ENCODE assay signal across 1 cellular context in the genomic region with DNA sequence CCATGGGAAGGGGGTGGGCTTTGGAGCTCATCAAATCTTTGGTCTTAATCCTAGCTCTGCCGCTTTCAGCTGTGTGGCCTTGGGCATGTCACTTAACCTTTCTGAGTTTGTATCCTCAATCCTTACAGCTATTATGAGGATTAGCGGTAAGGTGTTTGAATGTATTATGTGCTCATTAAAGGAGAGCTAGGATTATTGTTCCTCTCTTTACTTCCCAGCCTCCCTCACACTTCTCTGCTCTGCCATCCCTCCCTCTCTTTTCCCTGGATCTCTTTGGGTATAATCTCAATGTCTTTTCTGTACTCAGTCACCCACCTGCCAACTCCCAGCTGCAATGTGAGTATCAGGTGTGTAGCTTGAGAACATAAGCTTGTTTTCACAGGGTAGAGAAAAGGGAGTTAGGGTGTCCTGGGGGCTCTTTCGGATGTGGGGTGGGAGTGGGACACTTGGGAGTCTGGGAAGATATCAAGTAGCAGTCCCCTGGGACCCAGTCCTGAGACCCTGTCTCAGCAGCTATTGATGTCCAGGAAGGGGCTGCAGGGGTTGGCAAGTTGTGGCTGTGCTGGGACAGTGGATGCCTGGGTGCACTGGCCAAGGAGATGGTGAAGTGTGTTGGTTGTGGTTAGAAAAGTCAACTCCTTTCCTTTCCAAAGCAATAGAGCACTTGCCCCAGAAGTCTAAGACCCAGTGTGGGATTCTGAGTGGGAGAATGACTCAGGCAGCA.
TF ChIP-seq lines count a peak whose summit lies in the region.

No MANE protein-coding gene starts in this region.

TF ChIP-seq in WTC11, 78 proteins besides CTCF, POLR2A, EP300 and RAD21 (continued from another document):
- TF ChIP-seq RELA (CRISPR knock-in tag; IDR thresholded peaks at IDR 0.05; ENCODE audit: borderline replicate concordance) (no peak), ZNF416 (CRISPR knock-in tag; IDR thresholded peaks at IDR 0.05) (no peak), ZNF232 (CRISPR knock-in tag; IDR thresholded peaks at IDR 0.05) (no peak), TP53 (CRISPR knock-in tag; IDR thresholded peaks at IDR 0.05) (no peak), NR1H2 (CRISPR knock-in tag; IDR thresholded peaks at IDR 0.05) (no peak), RORB (CRISPR knock-in tag; IDR thresholded peaks at IDR 0.05) (no peak), NFE2L1 (CRISPR knock-in tag; IDR thresholded peaks at IDR 0.05) (no peak), NR3C1 (CRISPR knock-in tag; conservative IDR thresholded peaks at IDR 0.05; ENCODE audit: low read depth) (no peak), ZNF263 (CRISPR knock-in tag; IDR thresholded peaks at IDR 0.05; ENCODE audit: low read depth) (no peak), PRRX2 (CRISPR knock-in tag; IDR thresholded peaks at IDR 0.05) (no peak), GTF2I (CRISPR knock-in tag; conservative IDR thresholded peaks at IDR 0.05) (no peak), OVOL2 (CRISPR knock-in tag; IDR thresholded peaks at IDR 0.05; ENCODE audit: borderline replicate concordance) (no peak)
- TF ChIP-seq, protein P1, sequence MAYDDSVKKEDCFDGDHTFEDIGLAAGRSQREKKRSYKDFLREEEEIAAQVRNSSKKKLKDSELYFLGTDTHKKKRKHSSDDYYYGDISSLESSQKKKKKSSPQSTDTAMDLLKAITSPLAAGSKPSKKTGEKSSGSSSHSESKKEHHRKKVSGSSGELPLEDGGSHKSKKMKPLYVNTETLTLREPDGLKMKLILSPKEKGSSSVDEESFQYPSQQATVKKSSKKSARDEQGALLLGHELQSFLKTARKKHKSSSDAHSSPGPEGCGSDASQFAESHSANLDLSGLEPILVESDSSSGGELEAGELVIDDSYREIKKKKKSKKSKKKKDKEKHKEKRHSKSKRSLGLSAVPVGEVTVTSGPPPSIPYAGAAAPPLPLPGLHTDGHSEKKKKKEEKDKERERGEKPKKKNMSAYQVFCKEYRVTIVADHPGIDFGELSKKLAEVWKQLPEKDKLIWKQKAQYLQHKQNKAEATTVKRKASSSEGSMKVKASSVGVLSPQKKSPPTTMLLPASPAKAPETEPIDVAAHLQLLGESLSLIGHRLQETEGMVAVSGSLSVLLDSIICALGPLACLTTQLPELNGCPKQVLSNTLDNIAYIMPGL (CRISPR knock-in tag; IDR thresholded peaks at IDR 0.05): no peak
- TF ChIP-seq, protein P2, sequence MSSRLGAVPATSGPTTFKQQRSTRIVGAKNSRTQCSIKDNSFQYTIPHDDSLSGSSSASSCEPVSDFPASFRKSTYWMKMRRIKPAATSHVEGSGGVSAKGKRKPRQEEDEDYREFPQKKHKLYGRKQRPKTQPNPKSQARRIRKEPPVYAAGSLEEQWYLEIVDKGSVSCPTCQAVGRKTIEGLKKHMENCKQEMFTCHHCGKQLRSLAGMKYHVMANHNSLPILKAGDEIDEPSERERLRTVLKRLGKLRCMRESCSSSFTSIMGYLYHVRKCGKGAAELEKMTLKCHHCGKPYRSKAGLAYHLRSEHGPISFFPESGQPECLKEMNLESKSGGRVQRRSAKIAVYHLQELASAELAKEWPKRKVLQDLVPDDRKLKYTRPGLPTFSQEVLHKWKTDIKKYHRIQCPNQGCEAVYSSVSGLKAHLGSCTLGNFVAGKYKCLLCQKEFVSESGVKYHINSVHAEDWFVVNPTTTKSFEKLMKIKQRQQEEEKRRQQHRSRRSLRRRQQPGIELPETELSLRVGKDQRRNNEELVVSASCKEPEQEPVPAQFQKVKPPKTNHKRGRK (CRISPR knock-in tag; IDR thresholded peaks at IDR 0.05; ENCODE audit: borderline replicate concordance): no peak
- TF ChIP-seq, protein P3, sequence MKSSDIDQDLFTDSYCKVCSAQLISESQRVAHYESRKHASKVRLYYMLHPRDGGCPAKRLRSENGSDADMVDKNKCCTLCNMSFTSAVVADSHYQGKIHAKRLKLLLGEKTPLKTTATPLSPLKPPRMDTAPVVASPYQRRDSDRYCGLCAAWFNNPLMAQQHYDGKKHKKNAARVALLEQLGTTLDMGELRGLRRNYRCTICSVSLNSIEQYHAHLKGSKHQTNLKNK (CRISPR knock-in tag; IDR thresholded peaks at IDR 0.05): no peak
- TF ChIP-seq, protein P4, sequence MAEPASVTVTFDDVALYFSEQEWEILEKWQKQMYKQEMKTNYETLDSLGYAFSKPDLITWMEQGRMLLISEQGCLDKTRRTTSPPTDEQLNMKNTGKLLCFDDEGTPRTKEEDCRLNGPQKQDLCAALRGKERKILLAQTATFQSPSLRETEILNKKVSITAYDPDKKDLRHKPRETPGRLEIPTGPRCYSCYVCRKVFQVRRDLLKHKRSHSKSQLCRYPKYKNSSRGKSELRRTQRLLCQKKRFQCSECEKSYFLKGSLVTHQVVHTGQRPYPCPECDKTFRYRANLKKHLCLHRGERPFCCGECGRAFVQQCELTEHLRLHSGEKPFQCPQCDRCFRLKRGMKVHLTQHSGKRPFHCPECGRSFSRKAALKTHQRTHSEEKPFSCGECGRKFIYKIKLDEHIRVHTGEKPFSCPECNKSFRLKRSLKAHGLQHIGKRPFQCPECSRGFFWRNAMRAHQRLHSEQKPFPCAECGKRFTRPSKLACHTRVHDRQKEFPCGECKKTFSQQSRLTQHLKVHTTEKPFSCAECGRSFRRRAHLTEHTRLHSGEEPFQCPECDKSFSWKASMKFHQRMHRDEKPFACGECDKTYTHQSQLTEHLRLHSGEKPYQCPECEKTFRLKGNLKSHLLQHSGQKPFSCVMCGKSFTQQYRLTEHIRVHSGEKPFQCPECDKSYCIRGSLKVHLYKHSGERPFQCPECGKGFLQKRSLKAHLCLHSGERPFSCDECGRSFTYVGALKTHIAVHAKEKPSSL (CRISPR knock-in tag; conservative IDR thresholded peaks at IDR 0.05): no peak
